ENCODE assay signal across 33 cellular contexts in the genomic region with DNA sequence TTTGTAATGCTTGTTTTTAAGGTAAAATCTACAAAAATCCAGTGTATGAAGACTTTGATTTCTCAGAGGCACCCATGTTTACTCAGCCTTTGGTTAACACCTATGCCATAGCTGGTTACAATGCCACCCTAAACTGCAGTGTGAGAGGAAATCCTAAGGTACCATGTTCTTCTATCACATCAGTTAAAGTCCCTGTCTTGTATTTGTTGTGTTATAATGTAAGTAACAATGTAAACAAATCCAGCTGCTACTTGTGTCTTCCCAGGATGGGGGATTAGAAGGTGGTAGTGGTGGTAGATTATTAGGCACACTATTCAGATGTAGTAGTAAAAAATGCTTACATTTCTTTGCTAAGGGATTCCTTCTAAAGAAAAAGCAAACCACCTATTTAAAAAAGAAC.
"Had no signal": no experiment of that assay in that cellular context is flagged by ENCODE, and none has a peak within 500 bp of the region (broad histone marks: within the 10 kb centered on the region; RNA-seq: fewer than 3 reads in every experiment).

No MANE protein-coding gene starts in this region.

- H3K27ac ChIP-seq: brain microvascular endothelial cell, epithelial cell of prostate, esophagus squamous epithelium, heart left ventricle, WERI-Rb-1 had no signal

- H3K27me3 ChIP-seq: brain microvascular endothelial cell, esophagus squamous epithelium, heart left ventricle had no signal

- DNase-seq: activated B cell treated with CpG ODN at 0.5 μM for 24 hours; activated CD4-positive, alpha-beta T cell treated with anti-CD3 and anti-CD28 coated beads for 48 hours; activated CD4-positive, alpha-beta T cell treated with anti-CD3 and anti-CD28 coated beads, Interleukin-2, amount 50 U/mL, for 1 hour; activated CD4-positive, alpha-beta T cell treated with anti-CD3 and anti-CD28 coated beads, Interleukin-2, amount 50 U/mL, for 48 hours; activated CD8-positive, alpha-beta memory T cell treated with anti-CD3 and anti-CD28 coated beads for 24 hours; activated CD8-positive, alpha-beta T cell treated with anti-CD3 and anti-CD28 coated beads for 36 hours; activated effector memory CD4-positive, alpha-beta T cell treated with Interleukin-2 at 50 U/mL for 16 hours; activated gamma-delta T cell treated with Interleukin-2 at 50 U/mL for 16 hours; activated naive CD4-positive, alpha-beta T cell treated with anti-CD3 and anti-CD28 coated beads, Interleukin-2, amount 50 U/mL, for 16 hours; activated naive CD4-positive, alpha-beta T cell treated with Interleukin-2 at 50 U/mL for 16 hours; activated T-cell treated with anti-CD3 and anti-CD28 coated beads, Interleukin-2, amount 50 U/mL, for 4 hours; amniotic stem cell; anterior cingulate cortex; brain microvascular endothelial cell; caudate nucleus; cortex of kidney; dermis blood vessel endothelial cell; effector CD4-positive, alpha-beta T cell; esophagus squamous epithelium; foreskin melanocyte; glutamatergic neuron; heart left ventricle; T-helper 1 cell; T-helper 17 cell; T1000; WERI-Rb-1 had no signal

- FAIRE-seq: astrocyte, colon, endometrium, endothelial cell of umbilical vein had no signal

- H3K4me1 ChIP-seq: esophagus squamous epithelium had no signal

- H3K9me3 ChIP-seq: esophagus squamous epithelium, heart left ventricle had no signal

- ATAC-seq: activated CD4-positive, CD25-positive, alpha-beta regulatory T cell treated with anti-CD3 and anti-CD28 coated beads, Interleukin-2, amount 50 U/mL, for 24 hours; activated CD8-positive, alpha-beta T cell treated with anti-CD3 and anti-CD28 coated beads for 36 hours; activated T-cell treated with anti-CD3 and anti-CD28 coated beads, Interleukin-2, amount 50 U/mL, for 4 hours; activated T-helper 17 cell treated with anti-CD3 and anti-CD28 coated beads, Interleukin-2, amount 50 U/mL, for 72 hours; heart left ventricle; T-helper 17 cell had no signal

- H3K36me3 ChIP-seq: brain microvascular endothelial cell, esophagus squamous epithelium, heart left ventricle, WERI-Rb-1 had no signal

- H3K4me3 ChIP-seq: esophagus squamous epithelium, heart left ventricle had no signal
